In genomic region chr20:57627339-57627738, GRCh38 we compare ENCODE assay signal across 11 cellular contexts. TPM values are rescaled to one million over a fixed set of nuclear protein-coding genes. Genes with fewer than 3 reads are reported as not detected.
A peak's percentile ranks its signal among the peaks of the same experiment; 100 is the strongest.
DNase-seq lines count a peak whose midpoint lies in the region; ATAC-seq and TF ChIP-seq lines count a peak whose summit lies in the region.
"Had no signal": no experiment of that assay in that cellular context is flagged by ENCODE, and none has a peak within 500 bp of the region (broad histone marks: within the 10 kb centered on the region; RNA-seq: fewer than 3 reads in every experiment).

No MANE protein-coding gene starts in this region.

- peaks cover 0 to 20% of the 10 kb centered on the region in 2 donors for H3K4me1 ChIP-seq in right atrium auricular region
- no peaks in the 10 kb centered on the region for H3K4me1 ChIP-seq in urinary bladder (ENCODE audit: insufficient read depth)

- peaks cover 9% of the 10 kb centered on the region for H3K36me3 Mint-ChIP-seq in central memory CD8-positive, alpha-beta T cell (ENCODE audit: insufficient read depth)
- H3K36me3 Mint-ChIP-seq in nephron (ENCODE audit: low read depth) = no peaks in the 10 kb centered on the region

- peaks cover 0 to 17% of the 10 kb centered on the region in 2 donors for H3K9me3 ChIP-seq in right atrium auricular region

- WGBS in urinary bladder = 98% methylated on average over 2 of the region's 2 CpGs

- no peak overlapping the region for H3K4me3 ChIP-seq in right atrium auricular region
- no peak overlapping the region for H3K4me3 ChIP-seq in urinary bladder (ENCODE audit: low read depth, low read length)

- H3K27ac Mint-ChIP-seq in central memory CD8-positive, alpha-beta T cell (ENCODE audit: low read depth) = peak overlapping the region; percentile 91
- peak overlapping the region in 2 of 3 experiments; percentile 62 to 98 for H3K27ac Mint-ChIP-seq in nephron

- DNase-seq in right atrium auricular region (ENCODE audit: low spot score) (peak; percentile 40), left ventricle myocardium superior (no peak)
- DNase-seq in central memory CD8-positive, alpha-beta T cell (ENCODE audit: low spot score in 2 of 2) = no peak

- no peaks in the 10 kb centered on the region for H3K9me3 Mint-ChIP-seq in central memory CD8-positive, alpha-beta T cell
- peaks cover 6% of the 10 kb centered on the region for H3K9me3 Mint-ChIP-seq in nephron

- peak overlapping the region; percentile 41 for H3K4me3 Mint-ChIP-seq in central memory CD8-positive, alpha-beta T cell
- no peak overlapping the region for H3K4me3 Mint-ChIP-seq in nephron

- TF ChIP-seq CTCF in right atrium auricular region (IDR thresholded peaks at IDR 0.05) = no peak
- no peak for TF ChIP-seq CTCF in nephron (IDR thresholded peaks at IDR 0.05; ENCODE audit: unreplicated experiment in 3 of 3)

- no peaks in the 10 kb centered on the region for H3K27me3 ChIP-seq in right atrium auricular region

- no peak for ATAC-seq in left ventricle myocardium superior
- no peak for ATAC-seq in central memory CD8-positive, alpha-beta T cell (replicated peaks; ENCODE audit: extremely low read depth, poor library complexity, severe bottlenecking)
- no peak for ATAC-seq in HG03095 (IDR thresholded peaks at IDR 0.05; ENCODE audit: unreplicated experiment)
- ATAC-seq in GM21576 (IDR thresholded peaks at IDR 0.05; ENCODE audit: unreplicated experiment) = no peak
- no peak for ATAC-seq in HG02588 (IDR thresholded peaks at IDR 0.05; ENCODE audit: unreplicated experiment)

- H3K36me3 ChIP-seq in right atrium auricular region (no peaks in the 10 kb centered on the region), urinary bladder (ENCODE audit: insufficient read depth) (no peaks in the 10 kb centered on the region)

- H3K4me1 Mint-ChIP-seq in central memory CD8-positive, alpha-beta T cell = peaks cover 59% of the 10 kb centered on the region
- peaks cover 12% of the 10 kb centered on the region for H3K4me1 Mint-ChIP-seq in nephron

- no peaks in the 10 kb centered on the region for H3K27me3 Mint-ChIP-seq in central memory CD8-positive, alpha-beta T cell
- peaks cover 3% of the 10 kb centered on the region for H3K27me3 Mint-ChIP-seq in nephron (ENCODE audit: low read depth)

- H3K27ac ChIP-seq in right atrium auricular region = peak overlapping the region; percentile 43 to 68
- peak overlapping the region; percentile 42 for H3K27ac ChIP-seq in urinary bladder (ENCODE audit: low read depth)
- H3K27ac ChIP-seq: C4-2B had no signal

- intact Hi-C loops in left ventricle myocardium superior (cut with micrococcal nuclease) = no loop called here

RNA-seq across cellular contexts. Expression of gene ZBP1, which starts 7.1 kb away (rescaled TPM):
- total RNA-seq in right atrium auricular region (not detected), left ventricle myocardium superior (0.15 TPM), urinary bladder (not detected)
- 0.46 TPM for polyA plus RNA-seq in urinary bladder
- total RNA-seq: H1 had no signal
- polyA plus RNA-seq: H1, neural cell had no signal
